ENCODE assay signal across 1 cellular context in the genomic region with DNA sequence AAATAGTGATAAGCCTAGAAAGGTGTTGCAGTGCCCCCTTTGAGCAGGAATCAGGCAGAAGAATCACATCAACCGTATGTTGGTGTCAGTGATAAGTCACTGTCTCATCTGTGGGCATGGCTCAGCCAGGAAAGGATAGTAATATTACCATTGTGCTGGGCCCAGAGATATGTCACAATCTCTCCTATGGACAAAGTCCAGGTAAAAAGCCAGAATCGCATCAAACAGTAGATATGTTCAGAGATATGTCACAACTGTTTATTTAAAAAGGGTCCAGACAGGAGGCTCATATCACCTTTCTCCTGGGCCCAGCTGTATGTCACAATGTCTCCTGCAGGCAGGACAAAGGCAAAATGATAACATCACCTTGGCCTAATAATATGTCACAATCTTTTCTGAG.
TF ChIP-seq lines count a peak whose summit lies in the region.

No MANE protein-coding gene starts in this region.

TF ChIP-seq in HepG2, 621 proteins besides CTCF, POLR2A, EP300 and RAD21 (continued from another document):
- TF ChIP-seq, protein P1, sequence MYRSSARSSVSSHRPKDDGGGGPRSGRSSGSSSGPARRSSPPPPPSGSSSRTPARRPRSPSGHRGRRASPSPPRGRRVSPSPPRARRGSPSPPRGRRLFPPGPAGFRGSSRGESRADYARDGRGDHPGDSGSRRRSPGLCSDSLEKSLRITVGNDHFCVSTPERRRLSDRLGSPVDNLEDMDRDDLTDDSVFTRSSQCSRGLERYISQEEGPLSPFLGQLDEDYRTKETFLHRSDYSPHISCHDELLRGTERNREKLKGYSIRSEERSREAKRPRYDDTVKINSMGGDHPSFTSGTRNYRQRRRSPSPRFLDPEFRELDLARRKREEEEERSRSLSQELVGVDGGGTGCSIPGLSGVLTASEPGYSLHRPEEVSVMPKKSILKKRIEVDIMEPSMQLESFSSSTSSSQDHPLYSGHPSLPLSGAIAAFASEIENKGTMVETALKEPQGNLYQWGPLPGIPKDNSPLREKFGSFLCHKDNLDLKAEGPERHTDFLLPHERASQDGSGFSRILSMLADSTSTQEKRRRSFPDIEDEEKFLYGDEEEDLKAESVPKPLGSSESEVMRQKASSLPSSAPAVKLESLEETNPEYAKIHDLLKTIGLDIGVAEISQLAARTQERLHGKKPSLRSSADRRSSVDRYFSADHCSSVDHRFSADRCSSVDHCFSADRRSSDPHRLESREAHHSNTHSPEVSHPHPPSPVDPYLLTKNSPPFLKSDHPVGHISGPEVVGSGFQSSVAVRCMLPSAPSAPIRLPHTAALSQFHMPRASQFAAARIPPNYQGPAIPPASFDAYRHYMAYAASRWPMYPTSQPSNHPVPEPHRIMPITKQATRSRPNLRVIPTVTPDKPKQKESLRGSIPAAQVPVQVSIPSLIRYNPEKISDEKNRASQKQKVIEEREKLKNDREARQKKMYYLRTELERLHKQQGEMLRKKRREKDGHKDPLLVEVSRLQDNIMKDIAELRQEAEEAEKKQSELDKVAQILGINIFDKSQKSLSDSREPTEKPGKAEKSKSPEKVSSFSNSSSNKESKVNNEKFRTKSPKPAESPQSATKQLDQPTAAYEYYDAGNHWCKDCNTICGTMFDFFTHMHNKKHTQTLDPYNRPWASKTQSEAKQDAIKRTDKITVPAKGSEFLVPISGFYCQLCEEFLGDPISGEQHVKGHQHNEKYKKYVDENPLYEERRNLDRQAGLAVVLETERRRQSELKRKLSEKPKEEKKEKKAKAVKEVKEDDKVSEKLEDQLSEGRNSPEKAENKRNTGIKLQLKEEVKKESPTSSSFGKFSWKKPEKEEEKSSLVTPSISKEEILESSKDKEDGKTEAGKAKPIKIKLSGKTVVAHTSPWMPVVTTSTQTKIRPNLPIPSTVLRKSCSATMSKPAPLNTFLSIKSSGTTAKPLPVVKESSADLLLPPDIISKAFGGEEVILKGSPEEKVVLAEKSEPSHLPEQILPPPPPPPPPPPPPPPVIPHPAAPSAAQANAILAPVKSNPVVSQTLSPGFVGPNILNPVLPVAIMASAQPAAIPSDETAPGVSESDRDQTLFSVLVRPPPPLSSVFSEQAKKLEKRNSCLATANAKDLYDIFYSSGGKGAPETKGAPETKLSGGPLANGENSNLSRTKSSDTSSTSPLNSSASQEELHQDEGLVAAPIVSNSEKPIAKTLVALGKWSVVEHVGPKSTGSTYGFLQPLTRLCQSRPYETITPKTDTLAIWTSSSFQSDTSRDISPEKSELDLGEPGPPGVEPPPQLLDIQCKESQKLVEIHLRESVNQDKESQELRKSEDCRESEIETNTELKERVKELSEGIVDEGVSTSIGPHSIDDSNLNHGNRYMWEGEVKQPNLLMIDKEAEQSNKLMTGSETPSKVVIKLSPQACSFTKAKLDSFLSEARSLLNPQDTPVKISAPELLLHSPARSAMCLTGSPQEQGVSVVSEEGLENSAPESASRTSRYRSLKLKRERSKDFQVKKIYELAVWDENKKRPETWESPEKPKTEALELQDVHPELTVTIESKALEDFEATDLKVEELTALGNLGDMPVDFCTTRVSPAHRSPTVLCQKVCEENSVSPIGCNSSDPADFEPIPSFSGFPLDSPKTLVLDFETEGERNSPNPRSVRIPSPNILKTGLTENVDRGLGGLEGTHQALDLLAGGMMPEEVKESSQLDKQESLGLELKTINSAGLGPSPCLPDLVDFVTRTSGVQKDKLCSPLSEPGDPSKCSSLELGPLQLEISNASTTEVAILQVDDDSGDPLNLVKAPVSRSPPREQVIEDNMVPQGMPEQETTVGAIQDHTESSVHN (CRISPR knock-in tag; IDR thresholded peaks at IDR 0.05), result no peak
- no peak for TF ChIP-seq ZNF615 (CRISPR knock-in tag; IDR thresholded peaks at IDR 0.05; ENCODE audit: borderline replicate concordance)
- TF ChIP-seq, protein P2, sequence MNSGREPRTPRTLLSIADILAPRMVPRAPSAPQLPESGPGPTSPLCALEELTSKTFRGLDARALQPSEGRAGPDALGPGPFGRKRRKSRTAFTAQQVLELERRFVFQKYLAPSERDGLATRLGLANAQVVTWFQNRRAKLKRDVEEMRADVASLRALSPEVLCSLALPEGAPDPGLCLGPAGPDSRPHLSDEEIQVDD (CRISPR knock-in tag; IDR thresholded peaks at IDR 0.05; ENCODE audit: borderline replicate concordance), result no peak
- TF ChIP-seq STAT5B (CRISPR knock-in tag; IDR thresholded peaks at IDR 0.05), result no peak
- peak; percentile 82 for TF ChIP-seq CEBPB (IDR thresholded peaks at IDR 0.05; ENCODE audit: borderline replicate concordance, low read depth, low read length)
- 0 out of 2 replicates have a peak, but pooled peaks have one; percentile 5 for TF ChIP-seq FOXA3 (CRISPR knock-in tag; IDR thresholded peaks at IDR 0.05)
- TF ChIP-seq SOX13 (IDR thresholded peaks at IDR 0.05), result no peak
- peak in 1 of 2 experiments; percentile 85; a peak in 2 of 4 replicates for TF ChIP-seq SOX13 (CRISPR knock-in tag; conservative IDR thresholded peaks at IDR 0.05 in 1 of 2, IDR thresholded peaks at IDR 0.05 in 1 of 2)
- TF ChIP-seq, protein P3, sequence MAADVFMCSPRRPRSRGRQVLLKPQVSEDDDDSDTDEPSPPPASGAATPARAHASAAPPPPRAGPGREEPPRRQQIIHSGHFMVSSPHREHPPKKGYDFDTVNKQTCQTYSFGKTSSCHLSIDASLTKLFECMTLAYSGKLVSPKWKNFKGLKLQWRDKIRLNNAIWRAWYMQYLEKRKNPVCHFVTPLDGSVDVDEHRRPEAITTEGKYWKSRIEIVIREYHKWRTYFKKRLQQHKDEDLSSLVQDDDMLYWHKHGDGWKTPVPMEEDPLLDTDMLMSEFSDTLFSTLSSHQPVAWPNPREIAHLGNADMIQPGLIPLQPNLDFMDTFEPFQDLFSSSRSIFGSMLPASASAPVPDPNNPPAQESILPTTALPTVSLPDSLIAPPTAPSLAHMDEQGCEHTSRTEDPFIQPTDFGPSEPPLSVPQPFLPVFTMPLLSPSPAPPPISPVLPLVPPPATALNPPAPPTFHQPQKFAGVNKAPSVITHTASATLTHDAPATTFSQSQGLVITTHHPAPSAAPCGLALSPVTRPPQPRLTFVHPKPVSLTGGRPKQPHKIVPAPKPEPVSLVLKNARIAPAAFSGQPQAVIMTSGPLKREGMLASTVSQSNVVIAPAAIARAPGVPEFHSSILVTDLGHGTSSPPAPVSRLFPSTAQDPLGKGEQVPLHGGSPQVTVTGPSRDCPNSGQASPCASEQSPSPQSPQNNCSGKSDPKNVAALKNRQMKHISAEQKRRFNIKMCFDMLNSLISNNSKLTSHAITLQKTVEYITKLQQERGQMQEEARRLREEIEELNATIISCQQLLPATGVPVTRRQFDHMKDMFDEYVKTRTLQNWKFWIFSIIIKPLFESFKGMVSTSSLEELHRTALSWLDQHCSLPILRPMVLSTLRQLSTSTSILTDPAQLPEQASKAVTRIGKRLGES (CRISPR knock-in tag; IDR thresholded peaks at IDR 0.05; ENCODE audit: borderline replicate concordance), result no peak
- TF ChIP-seq PRDM10 (CRISPR knock-in tag; IDR thresholded peaks at IDR 0.05; ENCODE audit: low read depth), result no peak
- no peak for TF ChIP-seq PCBP1 (IDR thresholded peaks at IDR 0.05; ENCODE audit: borderline replicate concordance, low read depth, low read length)
- no peak for TF ChIP-seq NFAT5 (CRISPR knock-in tag; IDR thresholded peaks at IDR 0.05)
- TF ChIP-seq HDAC1 (CRISPR knock-in tag; IDR thresholded peaks at IDR 0.05), result no peak
- TF ChIP-seq SAP130 (CRISPR knock-in tag; IDR thresholded peaks at IDR 0.05; ENCODE audit: low read depth), result peak; percentile 12; the same call in 1 of the 2 replicates
- TF ChIP-seq HNF4A (CRISPR knock-in tag; IDR thresholded peaks at IDR 0.05), result peak; percentile 67
- TF ChIP-seq, protein P4, sequence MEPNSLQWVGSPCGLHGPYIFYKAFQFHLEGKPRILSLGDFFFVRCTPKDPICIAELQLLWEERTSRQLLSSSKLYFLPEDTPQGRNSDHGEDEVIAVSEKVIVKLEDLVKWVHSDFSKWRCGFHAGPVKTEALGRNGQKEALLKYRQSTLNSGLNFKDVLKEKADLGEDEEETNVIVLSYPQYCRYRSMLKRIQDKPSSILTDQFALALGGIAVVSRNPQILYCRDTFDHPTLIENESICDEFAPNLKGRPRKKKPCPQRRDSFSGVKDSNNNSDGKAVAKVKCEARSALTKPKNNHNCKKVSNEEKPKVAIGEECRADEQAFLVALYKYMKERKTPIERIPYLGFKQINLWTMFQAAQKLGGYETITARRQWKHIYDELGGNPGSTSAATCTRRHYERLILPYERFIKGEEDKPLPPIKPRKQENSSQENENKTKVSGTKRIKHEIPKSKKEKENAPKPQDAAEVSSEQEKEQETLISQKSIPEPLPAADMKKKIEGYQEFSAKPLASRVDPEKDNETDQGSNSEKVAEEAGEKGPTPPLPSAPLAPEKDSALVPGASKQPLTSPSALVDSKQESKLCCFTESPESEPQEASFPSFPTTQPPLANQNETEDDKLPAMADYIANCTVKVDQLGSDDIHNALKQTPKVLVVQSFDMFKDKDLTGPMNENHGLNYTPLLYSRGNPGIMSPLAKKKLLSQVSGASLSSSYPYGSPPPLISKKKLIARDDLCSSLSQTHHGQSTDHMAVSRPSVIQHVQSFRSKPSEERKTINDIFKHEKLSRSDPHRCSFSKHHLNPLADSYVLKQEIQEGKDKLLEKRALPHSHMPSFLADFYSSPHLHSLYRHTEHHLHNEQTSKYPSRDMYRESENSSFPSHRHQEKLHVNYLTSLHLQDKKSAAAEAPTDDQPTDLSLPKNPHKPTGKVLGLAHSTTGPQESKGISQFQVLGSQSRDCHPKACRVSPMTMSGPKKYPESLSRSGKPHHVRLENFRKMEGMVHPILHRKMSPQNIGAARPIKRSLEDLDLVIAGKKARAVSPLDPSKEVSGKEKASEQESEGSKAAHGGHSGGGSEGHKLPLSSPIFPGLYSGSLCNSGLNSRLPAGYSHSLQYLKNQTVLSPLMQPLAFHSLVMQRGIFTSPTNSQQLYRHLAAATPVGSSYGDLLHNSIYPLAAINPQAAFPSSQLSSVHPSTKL (CRISPR knock-in tag; IDR thresholded peaks at IDR 0.05), result peak; percentile 62
- 0 out of 2 replicates have a peak, but pooled peaks have one; percentile 16 for TF ChIP-seq ZNF331 (CRISPR knock-in tag; IDR thresholded peaks at IDR 0.05)
- TF ChIP-seq PHB2 (IDR thresholded peaks at IDR 0.05; ENCODE audit: partially characterized antibody), result no peak
- TF ChIP-seq ZNF143 (CRISPR knock-in tag; IDR thresholded peaks at IDR 0.05), result no peak
